In genomic region chr20:39264506-39265172, GRCh38 we compare ENCODE assay signal across 8 cellular contexts.
DNase-seq lines count a peak whose midpoint lies in the region; ATAC-seq and TF ChIP-seq lines count a peak whose summit lies in the region.

No MANE protein-coding gene starts in this region.

- intact Hi-C loops in adrenal gland (cut with DNase I), result loop anchor here in 1 of 2 donors (5.0 kb wide), 3 partner anchors 152 to 608 kb away; no protein-coding TSS in a partner anchor

- H2AFZ ChIP-seq in KMS-11 (ENCODE audit: low read depth), result no peak overlapping the region

- H3K27me3 ChIP-seq in KMS-11 (ENCODE audit: insufficient read depth, low read depth), result no peaks in the 10 kb centered on the region
- no peaks in the 10 kb centered on the region for H3K27me3 ChIP-seq in Peyer's patch
- no peaks in the 10 kb centered on the region for H3K27me3 ChIP-seq in adrenal gland
- no peaks in the 10 kb centered on the region for H3K27me3 ChIP-seq in right atrium auricular region

- no peaks in the 10 kb centered on the region for H4K20me1 ChIP-seq in KMS-11 (ENCODE audit: insufficient read depth)

- H3K4me3 ChIP-seq in KMS-11 (IDR thresholded peaks at IDR 0.05; ENCODE audit: insufficient read depth, low read depth, low read length), result no peak overlapping the region
- H3K4me3 ChIP-seq in Peyer's patch, result no peak overlapping the region
- no peak overlapping the region for H3K4me3 ChIP-seq in adrenal gland
- H3K4me3 ChIP-seq in right atrium auricular region, result no peak overlapping the region

- no peak for ATAC-seq in GM18873 (IDR thresholded peaks at IDR 0.05; ENCODE audit: low FRiP score, unreplicated experiment)
- ATAC-seq in HG03039 (IDR thresholded peaks at IDR 0.05; ENCODE audit: unreplicated experiment), result no peak

- WGBS in adrenal gland, 4 donors, result 4 to 6% (median 5%) methylated on average over 3 of the region's 3 CpGs

- H3K4me2 ChIP-seq in KMS-11, result no peak overlapping the region

- TF ChIP-seq CTCF in KMS-11 (conservative IDR thresholded peaks at IDR 0.05; ENCODE audit: low read depth, low read length) (peak; percentile 99), Peyer's patch (IDR thresholded peaks at IDR 0.05) (peak; percentile 37 to 79 (median 60)), adrenal gland (IDR thresholded peaks at IDR 0.05) (peak; percentile 68 to 92 (median 86)), right atrium auricular region (IDR thresholded peaks at IDR 0.05) (peak; percentile 78 to 86)

- TF ChIP-seq POLR2A in Peyer's patch (IDR thresholded peaks at IDR 0.05) (no peak), adrenal gland (IDR thresholded peaks at IDR 0.05) (no peak)

- no peaks in the 10 kb centered on the region for H3K36me3 ChIP-seq in KMS-11 (ENCODE audit: insufficient read depth)
- H3K36me3 ChIP-seq in Peyer's patch, result no peaks in the 10 kb centered on the region
- no peaks in the 10 kb centered on the region for H3K36me3 ChIP-seq in adrenal gland (replicated peaks in 1 of 2)
- H3K36me3 ChIP-seq in right atrium auricular region, result no peaks in the 10 kb centered on the region

- H3K79me2 ChIP-seq in KMS-11 (ENCODE audit: insufficient read depth, low read depth), result no peaks in the 10 kb centered on the region

- H3K27ac ChIP-seq in KMS-11, result no peak overlapping the region
- H3K27ac ChIP-seq in Peyer's patch, result no peak overlapping the region
- no peak overlapping the region for H3K27ac ChIP-seq in adrenal gland
- H3K27ac ChIP-seq in right atrium auricular region, result no peak overlapping the region

- no peak overlapping the region for H3K9ac ChIP-seq in KMS-11

- H3K4me1 ChIP-seq in KMS-11 (ENCODE audit: low read depth, poor library complexity, severe bottlenecking), result peaks cover 6% of the 10 kb centered on the region
- H3K4me1 ChIP-seq in Peyer's patch, result no peaks in the 10 kb centered on the region
- peaks cover 0 to 4% of the 10 kb centered on the region in 2 donors for H3K4me1 ChIP-seq in adrenal gland (replicated peaks in 1 of 2)
- H3K4me1 ChIP-seq in right atrium auricular region, result peaks cover 0 to 9% of the 10 kb centered on the region in 2 donors

- H3K9me3 ChIP-seq in Peyer's patch, result no peaks in the 10 kb centered on the region
- H3K9me3 ChIP-seq in adrenal gland (replicated peaks in 1 of 3), result no peaks in the 10 kb centered on the region
- no peaks in the 10 kb centered on the region for H3K9me3 ChIP-seq in right atrium auricular region

- peak; percentile 57 for DNase-seq in GM04504 (ENCODE audit: low read depth)
- peak; percentile 22 to 73 (median 59) for DNase-seq in Peyer's patch
- DNase-seq in adrenal gland, result peak; percentile 68 to 90 (median 82)
- peak; percentile 68 for DNase-seq in right atrium auricular region (ENCODE audit: low spot score)
- DNase-seq in retina, result peak; percentile 57
